Comparison of ENCODE assay signal across 13 cellular contexts in genomic region chr7:8214162-8214897, GRCh38. TPM values are rescaled to one million over a fixed set of nuclear protein-coding genes. Genes with fewer than 3 reads are reported as not detected.
DNase-seq lines count a peak whose midpoint lies in the region; ATAC-seq and TF ChIP-seq lines count a peak whose summit lies in the region.
"Had no signal": no experiment of that assay in that cellular context is flagged by ENCODE, and none has a peak within 500 bp of the region (broad histone marks: within the 10 kb centered on the region; RNA-seq: fewer than 3 reads in every experiment).

No MANE protein-coding gene starts in this region.

- TF ChIP-seq CTCF in SK-N-SH (IDR thresholded peaks at IDR 0.05) (no peak), glutamatergic neuron (IDR thresholded peaks at IDR 0.05; ENCODE audit: partially characterized antibody, unreplicated experiment) (no peak), transverse colon (IDR thresholded peaks at IDR 0.05) (no peak), adrenal gland (IDR thresholded peaks at IDR 0.05) (no peak)

- TF ChIP-seq POLR2A in transverse colon (IDR thresholded peaks at IDR 0.05), result no peak
- TF ChIP-seq POLR2A in adrenal gland (IDR thresholded peaks at IDR 0.05), result no peak

- ATAC-seq in SK-N-SH treated with all-trans-retinoic acid at 6 μM for 48 hours (no peak; the same call in 2 of the 3 replicates), HG03045 (IDR thresholded peaks at IDR 0.05; ENCODE audit: unreplicated experiment) (no peak)
- ATAC-seq: activated CD8-positive, alpha-beta T cell treated with anti-CD3 and anti-CD28 coated beads for 36 hours; heart left ventricle had no signal

- no peak overlapping the region for H3K4me2 ChIP-seq in SK-N-SH

- H3K27me3 ChIP-seq in SK-N-SH (ENCODE audit: insufficient read depth) (no peaks in the 10 kb centered on the region), transverse colon (no peaks in the 10 kb centered on the region), adrenal gland (no peaks in the 10 kb centered on the region)
- H3K27me3 ChIP-seq: heart left ventricle, SJCRH30 had no signal

- H3K9me3 ChIP-seq in SK-N-SH (no peaks in the 10 kb centered on the region), transverse colon (no peaks in the 10 kb centered on the region), adrenal gland (replicated peaks in 1 of 3) (no peaks in the 10 kb centered on the region)
- H3K9me3 ChIP-seq: heart left ventricle, SJCRH30 had no signal

- no peaks in the 10 kb centered on the region for H3F3A ChIP-seq in SK-N-SH (replicated peaks; ENCODE audit: insufficient read depth)

- H3K36me3 ChIP-seq in SK-N-SH (replicated peaks in 1 of 2; ENCODE audit: control insufficient read depth in 1 of 2, insufficient read depth in 2 of 2, low read length in 1 of 2) (peaks cover 0 to 41% of the 10 kb centered on the region in 2 experiments), transverse colon (no peaks in the 10 kb centered on the region), adrenal gland (replicated peaks in 1 of 2) (no peaks in the 10 kb centered on the region)
- H3K36me3 ChIP-seq: SJCRH30 had no signal

- in situ Hi-C loops in transverse colon (cut with MboI; ENCODE audit: low pct_ligation_motif_present in 1 of 4, low pct_unique_long_range_greater_than_20kb in 1 of 4, low sequenced_read_pairs in 3 of 4), result loop anchor here in 3 of 4 donors (10.0 to 25.0 kb wide), 3 partner anchors 520 to 777 kb away; no protein-coding TSS in a partner anchor

- peak overlapping the region in 1 of 2 experiments; percentile 93; a peak in 2 of 4 replicates for H3K27ac ChIP-seq in SK-N-SH (ENCODE audit: low read depth in 2 of 2, low read length in 1 of 2)
- H3K27ac ChIP-seq in transverse colon, result peak overlapping the region in 3 of 4 donors; percentile 41 to 61 (median 56)
- no peak overlapping the region for H3K27ac ChIP-seq in adrenal gland
- H3K27ac ChIP-seq: SJCRH30 had no signal

- H4K20me1 ChIP-seq in SK-N-SH (ENCODE audit: insufficient read depth), result no peaks in the 10 kb centered on the region

- intact Hi-C loops in transverse colon (cut with DNase I; ENCODE audit: low total_unique reads), result loop anchor here (5.0 kb wide), 1 partner anchor 242 kb away; no protein-coding TSS in a partner anchor
- intact Hi-C loops in adrenal gland (cut with DNase I), result loop anchor here in 1 of 2 donors (10.0 kb wide), 1 partner anchor 790 kb away; no protein-coding TSS in a partner anchor

- peaks cover 4% of the 10 kb centered on the region for H3K9me3 Mint-ChIP-seq in glutamatergic neuron (ENCODE audit: unreplicated experiment)
- H3K9me3 Mint-ChIP-seq: activated CD8-positive, alpha-beta T cell treated with anti-CD3 and anti-CD28 coated beads for 36 hours had no signal

- TF ChIP-seq EP300 in SK-N-SH (IDR thresholded peaks at IDR 0.05; ENCODE audit: borderline replicate concordance in 1 of 2, low read depth in 1 of 2, low read length in 1 of 2) (0 out of 4 replicates have a peak, but pooled peaks of 1 of the 2 experiments have one; percentile 8), transverse colon (IDR thresholded peaks at IDR 0.05; ENCODE audit: low read depth) (no peak)

- CTCF ChIA-PET in SK-N-SH (lab: Yijun Ruan, JAX), result interaction anchor here (0.9 to 4.1 kb wide), 10 partner anchors 9 to 629 kb away, joined by 3 to 21 read pairs (median 6); no protein-coding TSS in a partner anchor

- DNase-seq in SK-N-SH (no peak), RKO (ENCODE audit: low spot score) (peak; percentile 1), glutamatergic neuron (no peak), transverse colon (no peak), activated gamma-delta T cell treated with Interleukin-2 at 50 U/mL for 16 hours (no peak), adrenal gland (no peak)
- DNase-seq: activated CD8-positive, alpha-beta T cell treated with anti-CD3 and anti-CD28 coated beads for 36 hours; heart left ventricle; SJCRH30; stimulated activated CD4-positive, alpha-beta T cell treated with anti-CD3 and anti-CD28 coated beads, Interleukin-2, amount 100 ng/mL, for 24 hours had no signal

- no peaks in the 10 kb centered on the region for H3K36me3 Mint-ChIP-seq in glutamatergic neuron (ENCODE audit: unreplicated experiment)

- no peak overlapping the region for H3K4me3 ChIP-seq in SK-N-SH (ENCODE audit: low read depth in 2 of 2, low read length in 1 of 2)
- H3K4me3 ChIP-seq in transverse colon, result no peak overlapping the region
- H3K4me3 ChIP-seq in adrenal gland, result no peak overlapping the region
- H3K4me3 ChIP-seq: heart left ventricle, SJCRH30 had no signal

- peak overlapping the region; percentile 54 for H3K27ac Mint-ChIP-seq in glutamatergic neuron (ENCODE audit: unreplicated experiment)
- H3K27ac Mint-ChIP-seq: activated CD8-positive, alpha-beta T cell treated with anti-CD3 and anti-CD28 coated beads for 36 hours; B cell had no signal

- no peak overlapping the region for H3K9ac ChIP-seq in SK-N-SH

- no peak for TF ChIP-seq RAD21 in SK-N-SH (IDR thresholded peaks at IDR 0.05; ENCODE audit: low read length)

- H3K9me2 ChIP-seq in SK-N-SH, result no peaks in the 10 kb centered on the region

- H3K79me2 ChIP-seq in SK-N-SH (ENCODE audit: insufficient read depth), result no peaks in the 10 kb centered on the region

- peak overlapping the region; percentile 73 for H3K4me3 Mint-ChIP-seq in glutamatergic neuron (ENCODE audit: unreplicated experiment)
- H3K4me3 Mint-ChIP-seq: activated CD8-positive, alpha-beta T cell treated with anti-CD3 and anti-CD28 coated beads for 36 hours; B cell had no signal

- 59% methylated on average over 9 of the region's 9 CpGs for WGBS in SK-N-SH (ENCODE audit: low lambda C conversion rate)
- WGBS in transverse colon (ENCODE audit: low coverage in 1 of 2), 2 donors, result 60 to 74% methylated on average over 3 to 9 of the region's 9 CpGs
- WGBS in adrenal gland, 4 donors, result 53 to 57% (median 57%) methylated on average over 9 of the region's 9 CpGs

- H3K4me1 Mint-ChIP-seq in glutamatergic neuron (ENCODE audit: low read depth, unreplicated experiment), result peaks cover 47% of the 10 kb centered on the region

- no peak overlapping the region for H2AFZ ChIP-seq in SK-N-SH (ENCODE audit: low read depth)

- POLR2A ChIA-PET in SK-N-SH (lab: Yijun Ruan, JAX), result interaction anchor here (1.0 to 2.3 kb wide), 5 partner anchors 14 to 249 kb away, joined by 3 to 10 read pairs (median 6); partner anchors contain the start of gene ICA1

- H3K27me3 Mint-ChIP-seq in glutamatergic neuron (ENCODE audit: unreplicated experiment), result peaks cover 2% of the 10 kb centered on the region
- H3K27me3 Mint-ChIP-seq: activated CD8-positive, alpha-beta T cell treated with anti-CD3 and anti-CD28 coated beads for 36 hours; B cell had no signal

- peaks cover 0 to 70% of the 10 kb centered on the region in 2 experiments; a peak in 2 of 4 replicates for H3K4me1 ChIP-seq in SK-N-SH (ENCODE audit: control insufficient read depth in 1 of 2, insufficient read depth in 2 of 2, low read depth in 1 of 2, low read length in 1 of 2)
- H3K4me1 ChIP-seq in transverse colon, result peaks cover 0 to 3% (median 0%) of the 10 kb centered on the region in 4 donors
- H3K4me1 ChIP-seq in adrenal gland (replicated peaks in 1 of 2), result no peaks in the 10 kb centered on the region
- H3K4me1 ChIP-seq: SJCRH30 had no signal

TF ChIP-seq in SK-N-SH, 30 proteins besides CTCF, POLR2A, EP300 and RAD21 (continues in another document):
- TF ChIP-seq CHD2 (IDR thresholded peaks at IDR 0.05; ENCODE audit: low read length, partially characterized antibody), result no peak
- TF ChIP-seq GATA2 (CRISPR knock-in tag; IDR thresholded peaks at IDR 0.05), result peak; percentile 36
- no peak for TF ChIP-seq GABPA (IDR thresholded peaks at IDR 0.05; ENCODE audit: low read depth)
- TF ChIP-seq IRF3 (IDR thresholded peaks at IDR 0.05; ENCODE audit: low read depth, low read length), result no peak

TF ChIP-seq in SK-N-SH treated with all-trans-retinoic acid at 6 μM for 48 hours, 23 proteins besides CTCF, POLR2A, EP300 and RAD21 (continues in another document):
- TF ChIP-seq TCF4 (CRISPR knock-in tag; IDR thresholded peaks at IDR 0.05; ENCODE audit: borderline replicate concordance) (no peak), PATZ1 (CRISPR knock-in tag; IDR thresholded peaks at IDR 0.05; ENCODE audit: borderline replicate concordance) (no peak), SNAI2 (CRISPR knock-in tag; IDR thresholded peaks at IDR 0.05) (no peak), RARB (CRISPR knock-in tag; IDR thresholded peaks at IDR 0.05) (no peak), ZFP30 (CRISPR knock-in tag; IDR thresholded peaks at IDR 0.05) (no peak), CREB5 (CRISPR knock-in tag; IDR thresholded peaks at IDR 0.05; ENCODE audit: low read depth) (no peak), BACH2 (CRISPR knock-in tag; IDR thresholded peaks at IDR 0.05; ENCODE audit: borderline replicate concordance) (no peak)

RNA-seq across cellular contexts. Expression of gene ICA1, which starts 47.6 kb away (rescaled TPM):
- 2.4 and 5.4 TPM in 2 replicates for polyA plus RNA-seq in SK-N-SH (2012; rRNA removed)
- 7.3 and 8.9 TPM in 2 replicates for polyA plus RNA-seq in SK-N-SH (2012; cell fraction: cytosol; rRNA removed)
- 7.5 and 10.2 TPM in 2 replicates for polyA plus RNA-seq in SK-N-SH (2012; cell fraction: nucleus; rRNA removed)
- 9.8 TPM for total RNA-seq in glutamatergic neuron (ENCODE audit: unreplicated experiment)
- 10 to 100 TPM; 47.9 to 79.4 (median 54.3) TPM for total RNA-seq in transverse colon
- total RNA-seq in adrenal gland, result 10 to 100 TPM in 1 of 8 donors, 1 to 10 TPM in 6, not detected in 1; 5.0 to 14.2 (median 5.6) TPM
- polyA plus RNA-seq in adrenal gland, result 10 to 100 TPM in 2 of 3 donors, 1 to 10 TPM in 1; 9.5 to 16.1 (median 13.1) TPM
- total RNA-seq: B cell, SJCRH30 had no signal

Comparison
In these comparisons a context has a peak if more than half of its experiments do, and no peak if none do; other contexts are left out.
1. H3K27ac ChIP-seq: peak in transverse colon (3 of 4); none in adrenal gland (0 of 5).